ENCODE assay signal across 10 cellular contexts in the genomic region with DNA sequence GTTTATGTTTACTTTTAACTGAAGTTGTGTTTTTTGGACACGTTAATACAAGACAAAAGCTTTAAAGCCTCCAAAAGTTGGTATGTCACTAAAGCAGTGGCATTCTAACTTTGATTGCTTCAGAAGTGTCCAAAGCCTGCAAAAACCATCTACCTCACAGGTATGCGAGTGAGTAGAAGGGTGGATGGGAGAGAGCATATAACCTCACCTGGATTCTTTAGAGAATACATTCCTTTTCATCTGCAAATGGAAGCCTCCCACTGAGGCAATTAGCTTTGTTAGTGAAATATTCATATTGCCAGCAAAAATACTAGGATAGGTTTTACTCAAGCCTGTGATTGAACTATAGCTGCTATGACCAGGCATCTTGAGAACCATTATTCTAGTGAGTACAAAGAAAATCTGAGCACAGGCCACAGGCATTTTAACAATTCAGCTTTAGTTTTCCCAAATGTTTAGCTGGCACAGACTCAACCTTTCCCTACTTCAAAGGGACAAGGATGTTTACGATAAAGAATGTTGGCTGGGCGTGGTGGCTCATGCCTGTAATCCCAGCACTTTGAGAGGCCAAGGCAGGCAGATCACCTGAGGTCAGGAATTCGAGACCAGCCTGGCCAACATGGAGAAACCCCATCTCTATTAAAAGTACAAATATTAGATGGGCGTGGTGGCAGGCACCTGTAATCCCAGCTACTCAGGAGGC. TPM values are rescaled to one million over a fixed set of nuclear protein-coding genes. Genes with fewer than 3 reads are reported as not detected.
A peak's percentile ranks its signal among the peaks of the same experiment; 100 is the strongest.
DNase-seq lines count a peak whose midpoint lies in the region; ATAC-seq and TF ChIP-seq lines count a peak whose summit lies in the region.
"Had no signal": no experiment of that assay in that cellular context is flagged by ENCODE, and none has a peak within 500 bp of the region (broad histone marks: within the 10 kb centered on the region; RNA-seq: fewer than 3 reads in every experiment).

No MANE protein-coding gene starts in this region.

- H3K4me3 ChIP-seq in colonic mucosa, result no peak overlapping the region
- no peak overlapping the region for H3K4me3 ChIP-seq in right lobe of liver
- H3K4me3 ChIP-seq: heart right ventricle had no signal

- H3K9me3 ChIP-seq in colonic mucosa (no peaks in the 10 kb centered on the region), right lobe of liver (no peaks in the 10 kb centered on the region)
- H3K9me3 ChIP-seq: heart right ventricle had no signal

- TF ChIP-seq CTCF in AG09319 (IDR thresholded peaks at IDR 0.05; ENCODE audit: low read depth, low read length) (no peak), colonic mucosa (IDR thresholded peaks at IDR 0.05) (no peak), right lobe of liver (IDR thresholded peaks at IDR 0.05) (no peak)

- peak; percentile 2 for DNase-seq in AG09319 (ENCODE audit: extremely low read depth, low read depth)
- peak; percentile 29 for DNase-seq in HS-27A (ENCODE audit: low read depth)
- peak; percentile 38 for DNase-seq in colonic mucosa
- no peak for DNase-seq in right lobe of liver
- no peak for DNase-seq in hepatic stellate cell (ENCODE audit: low spot score)
- DNase-seq in stimulated activated CD4-positive, alpha-beta T cell treated with anti-CD3 and anti-CD28 coated beads, Interleukin-4, amount 100 ng/mL, for 4 hours, result no peak
- DNase-seq: heart right ventricle, NCI-H2171 treated with DMSO at 0.1 percent for 48 hours had no signal

- H3K36me3 ChIP-seq in colonic mucosa (no peaks in the 10 kb centered on the region), right lobe of liver (no peaks in the 10 kb centered on the region)
- H3K36me3 ChIP-seq: heart right ventricle had no signal

- ATAC-seq in right lobe of liver (peak in 3 of 4 donors; percentile 29 to 49 (median 42)), GM21515 (IDR thresholded peaks at IDR 0.05; ENCODE audit: unreplicated experiment) (no peak), HG03521 (IDR thresholded peaks at IDR 0.05; ENCODE audit: unreplicated experiment) (no peak)
- ATAC-seq: heart right ventricle had no signal

- H3K9ac ChIP-seq in colonic mucosa (ENCODE audit: low read depth in 2 of 2, low read length in 2 of 2), result no peak overlapping the region

- H3K27me3 ChIP-seq in colonic mucosa (no peaks in the 10 kb centered on the region), right lobe of liver (no peaks in the 10 kb centered on the region)

- 43% methylated on average over 6 of the region's 6 CpGs for WGBS in right lobe of liver (ENCODE audit: insufficient coverage, low coverage, low lambda C conversion rate, missing lambda C conversion rate)

- TF ChIP-seq POLR2A in right lobe of liver (IDR thresholded peaks at IDR 0.05), result no peak

- intact Hi-C loops in colonic mucosa (cut with DNase I), result no loop called here
- intact Hi-C loops in right lobe of liver (cut with DNase I), result no loop called here

- H3K4me1 ChIP-seq in colonic mucosa (no peaks in the 10 kb centered on the region), right lobe of liver (peaks cover 0 to 19% (median 9%) of the 10 kb centered on the region in 4 donors)
- H3K4me1 ChIP-seq: heart right ventricle had no signal

- H3K27ac ChIP-seq in colonic mucosa (no peak overlapping the region), right lobe of liver (no peak overlapping the region)
- H3K27ac ChIP-seq: heart right ventricle had no signal

RNA-seq across cellular contexts. Expression of gene MAP3K21, which starts 39.7 kb away (rescaled TPM):
- total RNA-seq in colonic mucosa (10 to 100 TPM; 16.4 to 20.5 TPM), right lobe of liver (1 to 10 TPM; 3.2 to 5.1 (median 3.8) TPM)

Comparison
In these comparisons a context has a peak if more than half of its experiments do, and no peak if none do; other contexts are left out.
1. DNase-seq: peak in AG09319 (single experiment), HS-27A (single experiment) and colonic mucosa (single experiment); none in right lobe of liver (0 of 3), hepatic stellate cell (single experiment) and stimulated activated CD4-positive, alpha-beta T cell treated with anti-CD3 and anti-CD28 coated beads, Interleukin-4, amount 100 ng/mL, for 4 hours (0 of 2).
2. ATAC-seq: peak in right lobe of liver (3 of 4); none in GM21515 (single experiment) and HG03521 (single experiment).